Comparison of ENCODE assay signal across 16 cellular contexts in genomic region chr1:234437423-234438171, GRCh38. TPM values are rescaled to one million over a fixed set of nuclear protein-coding genes. Genes with fewer than 3 reads are reported as not detected.
DNase-seq lines count a peak whose midpoint lies in the region; ATAC-seq and TF ChIP-seq lines count a peak whose summit lies in the region.
"Had no signal": no experiment of that assay in that cellular context is flagged by ENCODE, and none has a peak within 500 bp of the region (broad histone marks: within the 10 kb centered on the region; RNA-seq: fewer than 3 reads in every experiment).

No MANE protein-coding gene starts in this region.

- H3K27ac Mint-ChIP-seq in brain = peak overlapping the region in 3 of 5 experiments; percentile 13 to 48 (median 32)
- H3K27ac Mint-ChIP-seq in CD4-positive, alpha-beta memory T cell = no peak overlapping the region
- H3K27ac Mint-ChIP-seq: type B pancreatic cell had no signal

- H3K27me3 Mint-ChIP-seq in brain = peaks cover 3% of the 10 kb centered on the region
- no peaks in the 10 kb centered on the region for H3K27me3 Mint-ChIP-seq in CD4-positive, alpha-beta memory T cell
- H3K27me3 Mint-ChIP-seq: type B pancreatic cell had no signal

- TF ChIP-seq CTCF in AG10803 (conservative IDR thresholded peaks at IDR 0.05; ENCODE audit: low read length) = no peak
- TF ChIP-seq CTCF in brain (conservative IDR thresholded peaks at IDR 0.05) = no peak

- intact Hi-C loops in CD4-positive, alpha-beta memory T cell (cut with micrococcal nuclease) = no loop called here

- H3K36me3 ChIP-seq in CD4-positive, alpha-beta memory T cell (ENCODE audit: insufficient read depth, low read length) = peaks cover 9% of the 10 kb centered on the region

- H3K9me3 ChIP-seq in CD4-positive, alpha-beta memory T cell (ENCODE audit: control insufficient read depth in 1 of 2, low read length in 2 of 2) = no peaks in the 10 kb centered on the region

- ATAC-seq in GM18519 (IDR thresholded peaks at IDR 0.05; ENCODE audit: low FRiP score, unreplicated experiment) = no peak

- DNase-seq in AG10803 (ENCODE audit: low read depth) (peak; percentile 29), HS-27A (ENCODE audit: low read depth) (peak; percentile 1), kidney tubule cell (ENCODE audit: low spot score) (peak; percentile 49), NAMALWA (ENCODE audit: low spot score) (no peak), NCI-H524 (lab: John Stamatoyannopoulos, UW) (no peak)
- no peak for DNase-seq in CD4-positive, alpha-beta memory T cell
- DNase-seq: central memory CD4-positive, alpha-beta T cell; IMR-90; NCI-H748 treated with DMSO at 0.1 percent for 48 hours; occipital lobe; SHP77; stimulated activated CD4-positive, alpha-beta T cell treated with anti-CD3 and anti-CD28 coated beads, Interleukin-15, amount 100 ng/mL, for 24 hours had no signal

- no peaks in the 10 kb centered on the region for H3K27me3 ChIP-seq in CD4-positive, alpha-beta memory T cell (ENCODE audit: insufficient read depth, low read length)

- POLR2A ChIA-PET in CD4-positive, alpha-beta memory T cell (lab: Charles Lee; ENCODE audit: partially characterized antibody) = no interaction called here

- H3K27ac ChIP-seq in CD4-positive, alpha-beta memory T cell (ENCODE audit: low read depth, low read length) = no peak overlapping the region
- H3K27ac ChIP-seq: epithelial cell of prostate had no signal

- H3K4me3 ChIP-seq in AG10803 (ENCODE audit: low read length) = no peak overlapping the region
- no peak overlapping the region for H3K4me3 ChIP-seq in CD4-positive, alpha-beta memory T cell (ENCODE audit: low read length in 2 of 2)

- peaks cover 86% of the 10 kb centered on the region for H3K36me3 Mint-ChIP-seq in brain
- H3K36me3 Mint-ChIP-seq in CD4-positive, alpha-beta memory T cell = peaks cover 67 to 77% of the 10 kb centered on the region in 2 donors

- H3K4me1 Mint-ChIP-seq in brain = no peaks in the 10 kb centered on the region
- H3K4me1 Mint-ChIP-seq in CD4-positive, alpha-beta memory T cell = peaks cover 0 to 2% (median under 1%) of the 10 kb centered on the region in 4 donors

- CTCF ChIA-PET in CD4-positive, alpha-beta memory T cell (lab: Charles Lee; ENCODE audit: partially characterized antibody) = interaction anchor here (2.6 kb wide), 1 partner anchor 128 kb away, joined by 6 read pairs; no protein-coding TSS in a partner anchor

- H3K4me1 ChIP-seq in CD4-positive, alpha-beta memory T cell (ENCODE audit: insufficient read depth, low read length) = no peaks in the 10 kb centered on the region

- no peak overlapping the region for H3K4me3 Mint-ChIP-seq in brain
- H3K4me3 Mint-ChIP-seq in CD4-positive, alpha-beta memory T cell = no peak overlapping the region
- H3K4me3 Mint-ChIP-seq: type B pancreatic cell had no signal

- peaks cover 24 to 44% (median 33%) of the 10 kb centered on the region in 5 experiments for H3K9me3 Mint-ChIP-seq in brain
- H3K9me3 Mint-ChIP-seq in CD4-positive, alpha-beta memory T cell = peaks cover 0 to 17% (median 8%) of the 10 kb centered on the region in 8 donors

RNA-seq across cellular contexts. Expression of gene TARBP1, which starts 41.4 kb away (rescaled TPM):
- polyA plus RNA-seq in brain (ENCODE audit: insufficient read depth, low read depth, low replicate concordance) = 5.4 TPM
- 10 to 100 TPM; 25.8 to 27.5 TPM for total RNA-seq in CD4-positive, alpha-beta memory T cell
- polyA plus RNA-seq in CD4-positive, alpha-beta memory T cell = 10 to 100 TPM in 1 of 2 donors, 1 to 10 TPM in 1; 10.0 to 14.1 TPM

Comparison
In these comparisons a context has a peak if more than half of its experiments do, and no peak if none do; other contexts are left out.
1. DNase-seq: peak in AG10803 (single experiment), HS-27A (single experiment) and kidney tubule cell (single experiment); none in CD4-positive, alpha-beta memory T cell (0 of 5), NAMALWA (single experiment) and NCI-H524 (0 of 2).
2. H3K27ac Mint-ChIP-seq: peak in brain (3 of 5); none in CD4-positive, alpha-beta memory T cell (0 of 7).